In genomic region chr6:57254055-57254717, GRCh38 we compare ENCODE assay signal across 1 cellular context.
TF ChIP-seq lines count a peak whose summit lies in the region.

No MANE protein-coding gene starts in this region.

TF ChIP-seq in GM23338, 12 proteins besides CTCF, POLR2A, EP300 and RAD21 (continued from another document):
- TF ChIP-seq ZNF462 (CRISPR knock-in tag; IDR thresholded peaks at IDR 0.05) (no peak), NANOG (IDR thresholded peaks at IDR 0.05; ENCODE audit: borderline replicate concordance) (no peak), ZNF114 (CRISPR knock-in tag; IDR thresholded peaks at IDR 0.05) (no peak), ETS1 (IDR thresholded peaks at IDR 0.05) (no peak), EZH2 (IDR thresholded peaks at IDR 0.05; ENCODE audit: low read depth, unreplicated experiment) (no peak), CREB1 (CRISPR knock-in tag; IDR thresholded peaks at IDR 0.05; ENCODE audit: low read depth) (no peak), EZH2phosphoT487 (IDR thresholded peaks at IDR 0.05; ENCODE audit: unreplicated experiment) (no peak), STAT1 (IDR thresholded peaks at IDR 0.05; ENCODE audit: unreplicated experiment) (no peak), POLR2AphosphoS5 (IDR thresholded peaks at IDR 0.05; ENCODE audit: low read depth) (no peak)
